Comparison of ENCODE assay signal across 16 cellular contexts in the genomic region with DNA sequence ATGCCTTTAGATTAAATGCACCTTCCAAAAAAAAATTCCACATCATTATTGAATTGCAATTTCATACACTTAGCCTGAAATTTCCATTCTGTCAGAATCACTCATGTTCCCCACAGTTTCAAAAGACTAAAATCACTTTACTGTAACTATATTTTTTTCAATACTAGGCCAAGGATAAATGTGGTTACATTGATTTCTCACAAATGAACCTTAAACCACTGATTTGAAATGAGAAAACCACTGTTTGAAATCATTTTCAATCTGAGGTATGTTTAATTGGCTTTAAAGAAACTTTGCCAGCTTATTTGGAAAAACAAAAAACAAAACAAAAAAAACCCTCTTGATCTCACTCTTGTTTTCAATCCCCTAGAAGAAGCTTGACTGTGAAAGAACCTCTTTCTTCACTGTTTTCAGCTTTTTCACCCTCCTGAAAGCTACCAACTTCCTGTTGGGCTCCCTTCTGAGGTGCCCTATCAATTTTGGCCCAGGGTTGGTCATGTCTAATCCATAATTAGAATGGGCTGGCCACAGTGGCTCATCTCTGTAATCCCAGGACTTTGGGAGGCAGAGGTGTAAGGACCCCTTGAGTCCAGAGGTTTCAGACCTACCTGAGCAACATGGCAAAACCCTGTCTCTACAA.
"Had no signal": no experiment of that assay in that cellular context is flagged by ENCODE, and none has a peak within 500 bp of the region (broad histone marks: within the 10 kb centered on the region; RNA-seq: fewer than 3 reads in every experiment).

No MANE protein-coding gene starts in this region.

- H3K27me3 ChIP-seq: suprapubic skin had no signal

- DNase-seq: activated B cell treated with CpG ODN at 0.5 μM for 24 hours; activated CD4-positive, alpha-beta T cell treated with anti-CD3 and anti-CD28 coated beads, Interleukin-2, amount 50 U/mL, for 48 hours; activated CD8-positive, alpha-beta memory T cell treated with anti-CD3 and anti-CD28 coated beads, Interleukin-2, amount 50 U/mL, for 4 hours; activated effector memory CD4-positive, alpha-beta T cell treated with Interleukin-2 at 50 U/mL for 16 hours; dorsolateral prefrontal cortex; endodermal cell; heart left ventricle; lower lobe of right lung; right cardiac atrium; SJCRH30; small intestine; stimulated activated CD4-positive, alpha-beta T cell treated with anti-CD3 and anti-CD28 coated beads, Interleukin-4, amount 100 ng/mL, for 24 hours; trophoblast cell had no signal

- H3K9me3 ChIP-seq: heart left ventricle, lower lobe of right lung, prostate gland, SJCRH30, suprapubic skin had no signal

- H3K27ac Mint-ChIP-seq: activated B cell treated with CpG ODN at 0.5 μM for 24 hours; endodermal cell; T-helper 2 cell treated with Interferon-gamma antibody and Interleukin-4, amounts not matched to agents 5 μg/mL and 100 μg/mL, for 36 hours had no signal

- H3K4me1 Mint-ChIP-seq: activated B cell treated with CpG ODN at 0.5 μM for 24 hours, endodermal cell had no signal

- H3K4me3 Mint-ChIP-seq: activated B cell treated with CpG ODN at 0.5 μM for 24 hours; endodermal cell; T-helper 2 cell treated with Interferon-gamma antibody and Interleukin-4, amounts not matched to agents 5 μg/mL and 100 μg/mL, for 36 hours had no signal

- H3K4me3 ChIP-seq: dorsolateral prefrontal cortex, heart left ventricle, lower lobe of right lung, prostate gland, SJCRH30, suprapubic skin had no signal

- H3K27ac ChIP-seq: dorsolateral prefrontal cortex, heart left ventricle, lower lobe of right lung, prostate gland, SJCRH30, suprapubic skin had no signal

- H3K36me3 ChIP-seq: heart left ventricle, lower lobe of right lung, prostate gland, SJCRH30, suprapubic skin had no signal

- ATAC-seq: heart left ventricle, lower lobe of right lung, right cardiac atrium had no signal

- H3K9me3 Mint-ChIP-seq: activated B cell treated with CpG ODN at 0.5 μM for 24 hours; endodermal cell; T-helper 2 cell treated with Interferon-gamma antibody and Interleukin-4, amounts not matched to agents 5 μg/mL and 100 μg/mL, for 36 hours had no signal

- H3K4me1 ChIP-seq: heart left ventricle, lower lobe of right lung, prostate gland, SJCRH30 had no signal
